Comparison of ENCODE assay signal across 11 cellular contexts in the genomic region with DNA sequence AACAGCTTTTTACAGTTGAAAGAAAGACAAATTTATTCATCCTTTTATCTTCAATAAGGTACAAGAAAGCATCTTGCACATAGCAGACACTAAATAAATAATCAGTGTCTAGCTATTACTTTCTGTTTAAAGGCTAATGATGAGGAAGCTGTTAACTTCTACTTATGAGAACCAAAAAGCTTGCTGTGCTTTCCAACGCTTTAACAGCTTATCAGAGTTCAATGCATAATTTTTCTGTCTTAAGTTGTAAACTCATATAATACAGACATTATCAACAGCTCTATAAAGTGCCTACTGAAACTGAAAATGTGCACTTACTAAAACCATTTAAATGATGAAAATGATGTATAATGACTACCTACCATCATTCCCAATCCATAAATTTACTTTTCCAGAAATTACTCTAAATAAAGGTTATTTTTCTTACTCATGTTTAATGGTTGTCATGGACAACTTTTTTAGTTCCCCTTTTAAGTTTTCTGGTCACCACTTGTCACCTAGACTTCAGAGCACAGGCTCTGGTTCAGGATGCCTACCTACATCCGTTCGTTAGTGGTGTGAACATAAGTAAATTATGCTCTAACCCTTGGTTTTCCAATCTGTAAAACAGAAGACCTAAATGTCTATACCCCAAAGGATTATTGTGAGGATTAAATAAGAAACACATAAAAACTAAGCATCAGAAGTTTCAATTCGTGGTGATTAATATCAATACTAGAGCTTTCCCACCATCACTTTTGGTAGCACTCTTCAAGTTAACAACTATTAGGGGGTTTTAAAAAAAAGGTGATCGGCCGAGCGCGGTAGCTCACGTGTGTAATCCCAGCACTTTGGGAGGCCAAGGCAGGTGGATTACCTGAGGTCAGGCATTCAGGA. TPM values are rescaled to one million over a fixed set of nuclear protein-coding genes. Genes with fewer than 3 reads are reported as not detected.
A peak's percentile ranks its signal among the peaks of the same experiment; 100 is the strongest.
DNase-seq lines count a peak whose midpoint lies in the region; ATAC-seq and TF ChIP-seq lines count a peak whose summit lies in the region.
"Had no signal": no experiment of that assay in that cellular context is flagged by ENCODE, and none has a peak within 500 bp of the region (broad histone marks: within the 10 kb centered on the region; RNA-seq: fewer than 3 reads in every experiment).

No MANE protein-coding gene starts in this region.

- peak overlapping the region; percentile 60 for H3K27ac Mint-ChIP-seq in activated CD4-positive, alpha-beta T cell treated with anti-CD3 and anti-CD28 coated beads for 36 hours
- no peak overlapping the region for H3K27ac Mint-ChIP-seq in activated CD4-positive, alpha-beta T cell treated with anti-CD3 and anti-CD28 coated beads, Interleukin-2, amount 10 ng/mL, durations not matched to agents 7 days and 5 days
- H3K27ac Mint-ChIP-seq: type B pancreatic cell had no signal

- H3K36me3 Mint-ChIP-seq in activated CD4-positive, alpha-beta T cell treated with anti-CD3 and anti-CD28 coated beads for 36 hours (ENCODE audit: low read depth), result peaks cover 35% of the 10 kb centered on the region
- peaks cover 25% of the 10 kb centered on the region for H3K36me3 Mint-ChIP-seq in activated CD4-positive, alpha-beta T cell treated with anti-CD3 and anti-CD28 coated beads, Interleukin-2, amount 10 ng/mL, durations not matched to agents 7 days and 5 days (ENCODE audit: low read depth)

- H3K4me3 ChIP-seq in neutrophil (ENCODE audit: low read depth in 1 of 2, low read length in 1 of 2) (no peak overlapping the region), HAP-1 (no peak overlapping the region)
- H3K4me3 ChIP-seq: lung had no signal

- H3K27me3 ChIP-seq in neutrophil (no peaks in the 10 kb centered on the region), HAP-1 (ENCODE audit: low read depth) (no peaks in the 10 kb centered on the region)

- POLR2A ChIA-PET in activated CD4-positive, alpha-beta T cell treated with anti-CD3 and anti-CD28 coated beads for 36 hours (lab: Charles Lee), result no interaction called here
- POLR2A ChIA-PET in activated CD4-positive, alpha-beta T cell treated with anti-CD3 and anti-CD28 coated beads, Interleukin-2, amount 10 ng/mL, durations not matched to agents 7 days and 5 days (lab: Charles Lee), result no interaction called here

- H3K9me3 ChIP-seq in neutrophil, result no peaks in the 10 kb centered on the region
- H3K9me3 ChIP-seq in HAP-1, result no peaks in the 10 kb centered on the region

- no peak for TF ChIP-seq CTCF in neutrophil (IDR thresholded peaks at IDR 0.05)

- intact Hi-C loops in activated CD4-positive, alpha-beta T cell treated with anti-CD3 and anti-CD28 coated beads for 36 hours (cut with DNase I, micrococcal nuclease), result no loop called here

- H3K4me1 ChIP-seq in neutrophil (ENCODE audit: control insufficient read depth in 1 of 2, insufficient read depth in 1 of 2, low read depth in 1 of 2, low read length in 1 of 2) (no peaks in the 10 kb centered on the region), HAP-1 (peaks cover 24% of the 10 kb centered on the region)

- DNase-seq in activated CD4-positive, alpha-beta T cell treated with anti-CD3 and anti-CD28 coated beads for 36 hours, result no peak
- no peak for DNase-seq in activated CD4-positive, alpha-beta T cell treated with anti-CD3 and anti-CD28 coated beads, Interleukin-2, amount 10 ng/mL, durations not matched to agents 7 days and 5 days
- DNase-seq in NCI-H2029 treated with DMSO at 0.1 percent for 48 hours (lab: John Stamatoyannopoulos, UW) (no peak), HAP-1 (ENCODE audit: low spot score in 2 of 2) (no peak)
- no peak for DNase-seq in stimulated activated naive CD4-positive, alpha-beta T cell (lab: John Stamatoyannopoulos, UW)
- DNase-seq: NCI-H1417 had no signal

- ATAC-seq in activated CD4-positive, alpha-beta T cell treated with anti-CD3 and anti-CD28 coated beads for 36 hours, result peak; percentile 65
- ATAC-seq in GM21737 (IDR thresholded peaks at IDR 0.05; ENCODE audit: unreplicated experiment), result peak; percentile 77
- peak; percentile 75 for ATAC-seq in HG03439 (IDR thresholded peaks at IDR 0.05; ENCODE audit: unreplicated experiment)

- H3K4me1 Mint-ChIP-seq in activated CD4-positive, alpha-beta T cell treated with anti-CD3 and anti-CD28 coated beads for 36 hours, result peaks cover 58% of the 10 kb centered on the region
- H3K4me1 Mint-ChIP-seq in activated CD4-positive, alpha-beta T cell treated with anti-CD3 and anti-CD28 coated beads, Interleukin-2, amount 10 ng/mL, durations not matched to agents 7 days and 5 days, result peaks cover 28% of the 10 kb centered on the region

- CTCF ChIA-PET in activated CD4-positive, alpha-beta T cell treated with anti-CD3 and anti-CD28 coated beads for 36 hours (lab: Charles Lee), result interaction anchor here (0.9 to 1.1 kb wide), 3 partner anchors 10 to 80 kb away, joined by 3 to 4 read pairs (median 3); no protein-coding TSS in a partner anchor
- CTCF ChIA-PET in activated CD4-positive, alpha-beta T cell treated with anti-CD3 and anti-CD28 coated beads, Interleukin-2, amount 10 ng/mL, durations not matched to agents 7 days and 5 days (lab: Charles Lee), result no interaction called here

- peak overlapping the region; percentile 32 for H3K27ac ChIP-seq in neutrophil

- no peaks in the 10 kb centered on the region for H3K27me3 Mint-ChIP-seq in activated CD4-positive, alpha-beta T cell treated with anti-CD3 and anti-CD28 coated beads for 36 hours
- no peaks in the 10 kb centered on the region for H3K27me3 Mint-ChIP-seq in activated CD4-positive, alpha-beta T cell treated with anti-CD3 and anti-CD28 coated beads, Interleukin-2, amount 10 ng/mL, durations not matched to agents 7 days and 5 days
- H3K27me3 Mint-ChIP-seq: type B pancreatic cell had no signal

- no peak overlapping the region for H3K4me3 Mint-ChIP-seq in activated CD4-positive, alpha-beta T cell treated with anti-CD3 and anti-CD28 coated beads for 36 hours
- H3K4me3 Mint-ChIP-seq in activated CD4-positive, alpha-beta T cell treated with anti-CD3 and anti-CD28 coated beads, Interleukin-2, amount 10 ng/mL, durations not matched to agents 7 days and 5 days, result no peak overlapping the region
- H3K4me3 Mint-ChIP-seq: type B pancreatic cell had no signal

- H3K9me3 Mint-ChIP-seq in activated CD4-positive, alpha-beta T cell treated with anti-CD3 and anti-CD28 coated beads for 36 hours (ENCODE audit: low read depth), result no peaks in the 10 kb centered on the region
- H3K9me3 Mint-ChIP-seq in activated CD4-positive, alpha-beta T cell treated with anti-CD3 and anti-CD28 coated beads, Interleukin-2, amount 10 ng/mL, durations not matched to agents 7 days and 5 days, result no peaks in the 10 kb centered on the region
- H3K9me3 Mint-ChIP-seq: type B pancreatic cell had no signal

- in situ Hi-C loops in HAP-1 (cut with MboI; ENCODE audit: low sequenced_read_pairs), result no loop called here

- H3K36me3 ChIP-seq in neutrophil, result peaks cover 17% of the 10 kb centered on the region
- H3K36me3 ChIP-seq in HAP-1 (replicated peaks), result peaks cover 21% of the 10 kb centered on the region

RNA-seq across cellular contexts. Expression of gene PNISR, which starts 8.0 kb away (rescaled TPM):
- 100 to 1,000 TPM; 127 to 148 TPM for total RNA-seq in activated CD4-positive, alpha-beta T cell treated with anti-CD3 and anti-CD28 coated beads for 36 hours
- total RNA-seq in activated CD4-positive, alpha-beta T cell treated with anti-CD3 and anti-CD28 coated beads, Interleukin-2, amount 10 ng/mL, durations not matched to agents 7 days and 5 days, result 100 to 1,000 TPM; 138 to 143 TPM

RNA-seq across cellular contexts. Expression of gene COQ3, which starts 23.1 kb away (rescaled TPM):
- total RNA-seq in activated CD4-positive, alpha-beta T cell treated with anti-CD3 and anti-CD28 coated beads for 36 hours, result 10 to 100 TPM; 13.5 to 23.4 TPM
- 1 to 10 TPM; 8.2 to 8.3 TPM for total RNA-seq in activated CD4-positive, alpha-beta T cell treated with anti-CD3 and anti-CD28 coated beads, Interleukin-2, amount 10 ng/mL, durations not matched to agents 7 days and 5 days
